In genomic region chr7:127666602-127667001, GRCh38 we compare ENCODE assay signal across 1 cellular context.
TF ChIP-seq lines count a peak whose summit lies in the region.

No MANE protein-coding gene starts in this region.

TF ChIP-seq in WTC11, 78 proteins besides CTCF, POLR2A, EP300 and RAD21 (continued from another document):
- TF ChIP-seq, protein P1, sequence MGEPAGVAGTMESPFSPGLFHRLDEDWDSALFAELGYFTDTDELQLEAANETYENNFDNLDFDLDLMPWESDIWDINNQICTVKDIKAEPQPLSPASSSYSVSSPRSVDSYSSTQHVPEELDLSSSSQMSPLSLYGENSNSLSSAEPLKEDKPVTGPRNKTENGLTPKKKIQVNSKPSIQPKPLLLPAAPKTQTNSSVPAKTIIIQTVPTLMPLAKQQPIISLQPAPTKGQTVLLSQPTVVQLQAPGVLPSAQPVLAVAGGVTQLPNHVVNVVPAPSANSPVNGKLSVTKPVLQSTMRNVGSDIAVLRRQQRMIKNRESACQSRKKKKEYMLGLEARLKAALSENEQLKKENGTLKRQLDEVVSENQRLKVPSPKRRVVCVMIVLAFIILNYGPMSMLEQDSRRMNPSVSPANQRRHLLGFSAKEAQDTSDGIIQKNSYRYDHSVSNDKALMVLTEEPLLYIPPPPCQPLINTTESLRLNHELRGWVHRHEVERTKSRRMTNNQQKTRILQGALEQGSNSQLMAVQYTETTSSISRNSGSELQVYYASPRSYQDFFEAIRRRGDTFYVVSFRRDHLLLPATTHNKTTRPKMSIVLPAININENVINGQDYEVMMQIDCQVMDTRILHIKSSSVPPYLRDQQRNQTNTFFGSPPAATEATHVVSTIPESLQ (CRISPR knock-in tag; IDR thresholded peaks at IDR 0.05): no peak
- TF ChIP-seq ZNF416 (CRISPR knock-in tag; IDR thresholded peaks at IDR 0.05) (no peak), CBFB (CRISPR knock-in tag; IDR thresholded peaks at IDR 0.05; ENCODE audit: low read depth) (no peak), SP1 (CRISPR knock-in tag; conservative IDR thresholded peaks at IDR 0.05) (no peak), ELF4 (CRISPR knock-in tag; IDR thresholded peaks at IDR 0.05; ENCODE audit: low read depth) (no peak)
